Comparison of ENCODE assay signal across 23 cellular contexts in the genomic region with DNA sequence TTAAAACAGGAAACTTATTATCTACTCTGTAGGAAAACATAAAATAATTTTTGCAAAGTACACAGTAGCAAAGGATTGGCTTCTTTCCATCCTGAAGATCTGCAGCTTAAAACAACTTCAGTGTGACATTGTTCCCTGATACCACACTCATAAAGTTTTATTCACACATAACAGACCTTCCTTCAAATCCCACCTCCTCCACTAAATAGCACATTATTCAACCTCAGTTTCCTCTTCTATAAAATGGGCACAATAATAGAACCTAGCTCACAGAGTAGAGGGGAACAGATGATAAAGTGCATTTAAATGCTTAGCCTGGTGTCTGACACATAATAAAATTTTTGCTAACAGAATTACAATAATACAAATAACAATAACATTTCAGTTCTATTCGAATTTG.
A peak's percentile ranks its signal among the peaks of the same experiment; 100 is the strongest.
DNase-seq lines count a peak whose midpoint lies in the region; ATAC-seq, FAIRE-seq and TF ChIP-seq lines count a peak whose summit lies in the region.
"Had no signal": no experiment of that assay in that cellular context is flagged by ENCODE, and none has a peak within 500 bp of the region (broad histone marks: within the 10 kb centered on the region; RNA-seq: fewer than 3 reads in every experiment).

No MANE protein-coding gene starts in this region.

- H3K27me3 ChIP-seq in PC-3 (ENCODE audit: low read length) (no peaks in the 10 kb centered on the region), duodenal mucosa (ENCODE audit: control insufficient read depth in 1 of 2, insufficient read depth in 2 of 2, low read length in 2 of 2) (no peaks in the 10 kb centered on the region)

- DNase-seq in PC-3 (no peak), mesothelial cell of epicardium (ENCODE audit: low spot score in 2 of 2, unreplicated experiment in 2 of 2) (no peak), type B pancreatic cell (ENCODE audit: extremely low spot score, unreplicated experiment) (no peak), coronary artery (ENCODE audit: low spot score) (no peak), GM12891 (ENCODE audit: insufficient read length, low spot score) (no peak)
- DNase-seq: activated CD8-positive, alpha-beta T cell treated with anti-CD3 and anti-CD28 coated beads, Interleukin-2, amount 10 ng/mL, durations not matched to agents 7 days and 5 days; activated effector memory CD4-positive, alpha-beta T cell treated with Interleukin-2 at 50 U/mL for 16 hours; activated T-cell treated with anti-CD3 and anti-CD28 coated beads for 4 hours; CD4-positive, alpha-beta T cell; GOT3; KG1; naive B cell; NCI-H1694; NCI-H510A treated with DMSO at 0.1 percent for 48 hours; SIG-M5; stimulated activated naive CD4-positive, alpha-beta T cell treated with Interleukin-2 at 50 U/mL for 16 hours; T-cell had no signal

- peak overlapping the region; percentile 67 for H3K4me2 ChIP-seq in PC-3 (ENCODE audit: low read length)

- TF ChIP-seq CTCF in PC-3 (conservative IDR thresholded peaks at IDR 0.05; ENCODE audit: low read depth, low read length) (no peak), mesothelial cell of epicardium (IDR thresholded peaks at IDR 0.05; ENCODE audit: unreplicated experiment) (no peak), type B pancreatic cell (conservative IDR thresholded peaks at IDR 0.05) (no peak), coronary artery (IDR thresholded peaks at IDR 0.05) (no peak)

- H3K9me3 Mint-ChIP-seq in mesothelial cell of epicardium (peaks cover 15% of the 10 kb centered on the region), type B pancreatic cell (no peaks in the 10 kb centered on the region)
- H3K9me3 Mint-ChIP-seq: CD4-positive, alpha-beta T cell; T-cell had no signal

- intact Hi-C loops in PC-3 (cut with micrococcal nuclease): loop anchor here (5.0 kb wide), 1 partner anchor 40 kb away; no protein-coding TSS in a partner anchor

- H3K4me1 Mint-ChIP-seq in mesothelial cell of epicardium: peaks cover 54% of the 10 kb centered on the region
- H3K4me1 Mint-ChIP-seq in type B pancreatic cell (ENCODE audit: unreplicated experiment): peaks cover 23% of the 10 kb centered on the region
- H3K4me1 Mint-ChIP-seq: brain, naive B cell, T-cell had no signal

- H4K20me1 ChIP-seq in PC-3 (ENCODE audit: low read length): no peaks in the 10 kb centered on the region

- H3K4me1 ChIP-seq in PC-3 (ENCODE audit: insufficient read depth, low read length) (peaks cover 27% of the 10 kb centered on the region), duodenal mucosa (ENCODE audit: control insufficient read depth in 1 of 2, insufficient read depth in 2 of 2, low read length in 2 of 2) (peaks cover 24 to 53% of the 10 kb centered on the region in 2 donors)

- no TSS peak for BruUV-seq in PC-3 (replicated peaks; lab: Mats Ljungman, UMichigan)

- H3K4me3 ChIP-seq in PC-3 (ENCODE audit: low read length): peak overlapping the region; percentile 19; the same call in 1 of the 2 replicates
- H3K4me3 ChIP-seq in duodenal mucosa (ENCODE audit: low read depth in 1 of 2, low read length in 2 of 2): no peak overlapping the region
- no peak overlapping the region for H3K4me3 ChIP-seq in coronary artery

- no peaks in the 10 kb centered on the region for H3K9me3 ChIP-seq in PC-3 (ENCODE audit: low read length)
- H3K9me3 ChIP-seq in duodenal mucosa (ENCODE audit: control insufficient read depth in 1 of 2, low read length in 2 of 2): no peaks in the 10 kb centered on the region

- H3K4me3 Mint-ChIP-seq in mesothelial cell of epicardium (no peak overlapping the region), type B pancreatic cell (peak overlapping the region; percentile 63)
- H3K4me3 Mint-ChIP-seq: activated CD8-positive, alpha-beta T cell treated with anti-CD3 and anti-CD28 coated beads, Interleukin-2, amount 10 ng/mL, durations not matched to agents 7 days and 5 days; CD4-positive, alpha-beta T cell; naive B cell; T-cell had no signal

- H3K27ac ChIP-seq in PC-3 (ENCODE audit: low read length): peak overlapping the region; percentile 76
- H3K27ac ChIP-seq in duodenal mucosa (ENCODE audit: low read depth, low read length): peak overlapping the region; percentile 58
- H3K27ac ChIP-seq in coronary artery: no peak overlapping the region

- no peaks in the 10 kb centered on the region for H3F3A ChIP-seq in PC-3 (ENCODE audit: low read length, unreplicated experiment)

- ATAC-seq in PC-3: no peak
- no peak for ATAC-seq in HG02642 (IDR thresholded peaks at IDR 0.05; ENCODE audit: poor library complexity, unreplicated experiment)
- ATAC-seq: activated CD4-positive, CD25-positive, alpha-beta regulatory T cell treated with anti-CD3 and anti-CD28 coated beads, Interleukin-2, amount 50 U/mL, for 24 hours; activated CD8-positive, alpha-beta T cell treated with anti-CD3 and anti-CD28 coated beads, Interleukin-2, amount 10 ng/mL, durations not matched to agents 7 days and 5 days; T-cell had no signal

- POLR2A ChIA-PET in PC-3 (lab: Charles Lee; ENCODE audit: unreplicated experiment): no interaction called here

- H3K79me2 ChIP-seq in PC-3 (ENCODE audit: low read length): no peaks in the 10 kb centered on the region

- peak overlapping the region; percentile 14; the same call in 1 of the 2 replicates for H2AFZ ChIP-seq in PC-3 (ENCODE audit: low read length)

- no peaks in the 10 kb centered on the region for H3K36me3 ChIP-seq in PC-3 (ENCODE audit: low read depth, low read length)
- no peaks in the 10 kb centered on the region for H3K36me3 ChIP-seq in duodenal mucosa (ENCODE audit: control insufficient read depth in 1 of 2, insufficient read depth in 2 of 2, low read length in 2 of 2)

- H3K27me3 Mint-ChIP-seq in mesothelial cell of epicardium (ENCODE audit: low read depth): peaks cover 11% of the 10 kb centered on the region
- H3K27me3 Mint-ChIP-seq in type B pancreatic cell: no peaks in the 10 kb centered on the region

- H3K27ac Mint-ChIP-seq in mesothelial cell of epicardium: peak overlapping the region; percentile 95
- peak overlapping the region; percentile 73 for H3K27ac Mint-ChIP-seq in type B pancreatic cell
- H3K27ac Mint-ChIP-seq: activated CD8-positive, alpha-beta T cell treated with anti-CD3 and anti-CD28 coated beads, Interleukin-2, amount 10 ng/mL, durations not matched to agents 7 days and 5 days; CD4-positive, alpha-beta T cell; naive B cell; T-cell had no signal

- CTCF ChIA-PET in PC-3 (lab: Charles Lee): no interaction called here

- H3K36me3 Mint-ChIP-seq in mesothelial cell of epicardium (peaks cover 5% of the 10 kb centered on the region), type B pancreatic cell (no peaks in the 10 kb centered on the region)
- H3K36me3 Mint-ChIP-seq: brain, naive B cell, T-cell had no signal

- H3K9me2 ChIP-seq in PC-3 (replicated peaks; ENCODE audit: low read length): no peaks in the 10 kb centered on the region

- H3K9ac ChIP-seq in PC-3 (ENCODE audit: low read length) (no peak overlapping the region), duodenal mucosa (ENCODE audit: low read depth in 1 of 2, low read length in 2 of 2) (peak overlapping the region; percentile 33 to 38)

- TF ChIP-seq POLR2A in GM12891 (IDR thresholded peaks at IDR 0.05; ENCODE audit: low read depth, low read length): no peak

- no peak for FAIRE-seq in GM12891 (lab: Jason Lieb, UNC)
- FAIRE-seq: GM18507, keratinocyte had no signal

TF ChIP-seq in GM12891, 5 proteins besides CTCF, POLR2A, EP300 and RAD21:
- no peak for TF ChIP-seq POU2F2 (IDR thresholded peaks at IDR 0.05; ENCODE audit: low read depth, low read length)
- TF ChIP-seq SPI1 (IDR thresholded peaks at IDR 0.05; ENCODE audit: low read depth, low read length): no peak
- TF ChIP-seq TAF1 (IDR thresholded peaks at IDR 0.05; ENCODE audit: low read depth, low read length): no peak
- TF ChIP-seq POLR2AphosphoS5 (IDR thresholded peaks at IDR 0.05; ENCODE audit: low read depth, low read length): no peak
- no peak for TF ChIP-seq PAX5 (IDR thresholded peaks at IDR 0.05; ENCODE audit: insufficient read depth, low read length, severe bottlenecking)

Comparison
In these comparisons a context has a peak if more than half of its experiments do, and no peak if none do; other contexts are left out.
1. H3K27ac ChIP-seq: peak in PC-3 (single experiment) and duodenal mucosa (single experiment); none in coronary artery (0 of 2).